Comparison of ENCODE assay signal across 24 cellular contexts in genomic region chr1:240609527-240610060, GRCh38. TPM values are rescaled to one million over a fixed set of nuclear protein-coding genes. Genes with fewer than 3 reads are reported as not detected.
DNase-seq lines count a peak whose midpoint lies in the region; ATAC-seq, FAIRE-seq and TF ChIP-seq lines count a peak whose summit lies in the region.
"Had no signal": no experiment of that assay in that cellular context is flagged by ENCODE, and none has a peak within 500 bp of the region (broad histone marks: within the 10 kb centered on the region; RNA-seq: fewer than 3 reads in every experiment).

No MANE protein-coding gene starts in this region.

- no peak overlapping the region for H3K4ac ChIP-seq in IMR-90 (ENCODE audit: low read depth, low read length)

- H4K91ac ChIP-seq in IMR-90 (ENCODE audit: insufficient read depth, low read depth, low read length): no peak overlapping the region

- no peak for DNase-seq in D721Med (ENCODE audit: insufficient read length, low spot score)
- DNase-seq in IMR-90: no peak
- DNase-seq in fibroblast of the aortic adventitia (ENCODE audit: low read depth): no peak
- DNase-seq in stimulated activated CD4-positive, alpha-beta T cell treated with anti-CD3 and anti-CD28 coated beads, Interleukin-1b, Interleukin-23, amount 100 ng/mL, for 48 hours: no peak
- DNase-seq in left colon: no peak
- DNase-seq: activated CD4-positive, CD25-positive, alpha-beta regulatory T cell; amygdala; Caco-2; DMS79 treated with DMSO at 0.1 percent for 48 hours; dorsolateral prefrontal cortex; GDM1; immature natural killer cell; left cardiac atrium; NCI-H2107; NCI-H446; NCI-H748 treated with DMSO at 0.1 percent for 48 hours; upper lobe of left lung had no signal

- TF ChIP-seq POLR2A in IMR-90 (IDR thresholded peaks at IDR 0.05; ENCODE audit: low read depth, low read length): no peak

- H3K9me3 ChIP-seq in IMR-90 (ENCODE audit: control insufficient read depth, insufficient read depth, low read length) (no peaks in the 10 kb centered on the region), neuron (ENCODE audit: low read length) (no peaks in the 10 kb centered on the region)
- H3K9me3 ChIP-seq: BLaER1 treated with 17β-estradiol and CSF1 and Interleukin-3, amounts not matched to agents 10 nM and 100 nM; Caco-2; prostate gland; upper lobe of left lung had no signal

- H2BK20ac ChIP-seq in IMR-90 (ENCODE audit: low read depth, low read length): no peak overlapping the region

- no peak overlapping the region; the same call in 1 of the 2 replicates for H3K9ac ChIP-seq in IMR-90 (ENCODE audit: low read depth, low read length)
- H3K9ac ChIP-seq: BLaER1 treated with 17β-estradiol and CSF1 and Interleukin-3, amounts not matched to agents 10 nM and 100 nM had no signal

- BruUV-seq in IMR-90 (replicated peaks; lab: Mats Ljungman, UMichigan): no TSS peak

- no peak overlapping the region for H2BK15ac ChIP-seq in IMR-90 (ENCODE audit: low read depth, low read length)

- H2AK9ac ChIP-seq in IMR-90 (replicated peaks; ENCODE audit: low read depth, low read length, poor library complexity): no peak overlapping the region

- WGBS in IMR-90 (ENCODE audit: extremely low coverage in 2 of 2, insufficient read length in 1 of 2), 2 experiments: 79% methylated on average over 4 of the region's 6 CpGs; no CpG with 5 or more reads in 1 of the 2 experiments

- no peak overlapping the region for H2BK120ac ChIP-seq in IMR-90 (ENCODE audit: low read depth, low read length)

- peak overlapping the region; percentile 1; the same call in 1 of the 2 replicates for H3K23ac ChIP-seq in IMR-90 (ENCODE audit: low read depth, low read length)

- H3K27ac ChIP-seq in IMR-90 (ENCODE audit: insufficient read depth, low read length): no peak overlapping the region
- H3K27ac ChIP-seq: BLaER1 treated with 17β-estradiol and CSF1 and Interleukin-3, amounts not matched to agents 10 nM and 100 nM; dorsolateral prefrontal cortex; prostate gland; upper lobe of left lung had no signal

- TF ChIP-seq RAD21 in IMR-90 (IDR thresholded peaks at IDR 0.05; ENCODE audit: low read length): no peak

- in situ Hi-C loops in IMR-90 (cut with MboI; ENCODE audit: low sequenced_read_pairs): loop anchor here (5.0 kb wide), 2 partner anchors 78 to 577 kb away; no protein-coding TSS in a partner anchor

- CTCF ChIA-PET in IMR-90 (lab: Yijun Ruan, JAX): interaction anchor here (0.6 kb wide), 3 partner anchors 12 to 86 kb away, joined by 3 to 5 read pairs (median 3); no protein-coding TSS in a partner anchor

- H4K20me1 ChIP-seq in IMR-90 (ENCODE audit: insufficient read depth, low read length): no peaks in the 10 kb centered on the region
- H4K20me1 ChIP-seq: BLaER1 treated with 17β-estradiol and CSF1 and Interleukin-3, amounts not matched to agents 10 nM and 100 nM had no signal

- H3K56ac ChIP-seq in IMR-90 (ENCODE audit: extremely low read depth, insufficient read depth, low read length): no peak overlapping the region; the same call in 1 of the 2 replicates

- TF ChIP-seq CTCF in D721Med (IDR thresholded peaks at IDR 0.05; ENCODE audit: insufficient read depth, missing control alignments) (no peak), IMR-90 (conservative IDR thresholded peaks at IDR 0.05; ENCODE audit: low read depth, low read length) (no peak), fibroblast of the aortic adventitia (IDR thresholded peaks at IDR 0.05; ENCODE audit: insufficient read depth, low read length) (no peak)

- H3K79me1 ChIP-seq in IMR-90 (ENCODE audit: low read depth in 1 of 2, low read length in 2 of 2): peaks cover 6 to 20% of the 10 kb centered on the region in 2 experiments; a peak in 3 of 4 replicates

- intact Hi-C loops in IMR-90 (cut with micrococcal nuclease) (loop anchor here (5.0 kb wide), 2 partner anchors 63 to 582 kb away; no protein-coding TSS in a partner anchor), left colon (cut with DNase I, micrococcal nuclease) (loop anchor here in 1 of 2 donors (5.0 kb wide), 1 partner anchor 417 kb away; no protein-coding TSS in a partner anchor)

- peaks cover 3% of the 10 kb centered on the region; the same call in 1 of the 2 replicates for H3K9me1 ChIP-seq in IMR-90 (ENCODE audit: insufficient read depth, low read length)

- peak; percentile 64 for FAIRE-seq in D721Med (lab: Jason Lieb, UNC)

- no peak overlapping the region for H2BK5ac ChIP-seq in IMR-90 (ENCODE audit: low read depth, low read length, poor library complexity, severe bottlenecking)

- H3K36me3 ChIP-seq in IMR-90 (ENCODE audit: control insufficient read depth, insufficient read depth, low read length) (no peaks in the 10 kb centered on the region), neuron (ENCODE audit: insufficient read depth, low read length) (no peaks in the 10 kb centered on the region)
- H3K36me3 ChIP-seq: BLaER1 treated with 17β-estradiol and CSF1 and Interleukin-3, amounts not matched to agents 10 nM and 100 nM; prostate gland; upper lobe of left lung had no signal

- H2AFZ ChIP-seq in IMR-90 (replicated peaks; ENCODE audit: low read length, poor library complexity) (no peak overlapping the region), neuron (ENCODE audit: low read depth, low read length) (no peak overlapping the region)

- peak overlapping the region; percentile 63; the same call in 1 of the 2 replicates for H2AK5ac ChIP-seq in IMR-90 (ENCODE audit: low read depth, low read length)

- POLR2A ChIA-PET in IMR-90 (lab: Charles Lee; ENCODE audit: unreplicated experiment): no interaction called here

- H3K4me3 ChIP-seq in IMR-90 (ENCODE audit: insufficient read depth, low read depth, low read length) (peak overlapping the region; percentile 6; the same call in 1 of the 2 replicates), fibroblast of the aortic adventitia (ENCODE audit: low read depth, low read length) (peak overlapping the region; percentile 23), neuron (ENCODE audit: low read length) (peak overlapping the region; percentile 49)
- H3K4me3 ChIP-seq: BLaER1 treated with 17β-estradiol and CSF1 and Interleukin-3, amounts not matched to agents 10 nM and 100 nM; prostate gland; upper lobe of left lung had no signal

- no peaks in the 10 kb centered on the region for H3K27me3 ChIP-seq in IMR-90 (ENCODE audit: control insufficient read depth, insufficient read depth, low read length)
- peaks cover 13% of the 10 kb centered on the region for H3K27me3 ChIP-seq in neuron (ENCODE audit: insufficient read depth, low read length)
- H3K27me3 ChIP-seq: upper lobe of left lung had no signal

- H4K5ac ChIP-seq in IMR-90 (ENCODE audit: low read depth, low read length): no peak overlapping the region

- dilution Hi-C loops in IMR-90 (cut with HindIII; ENCODE audit: low sequenced_read_pairs, unreplicated experiment): no loop called here

- H3K4me2 ChIP-seq in IMR-90 (ENCODE audit: low read depth, low read length): peak overlapping the region; percentile 73

- H4K8ac ChIP-seq in IMR-90 (ENCODE audit: low read depth in 2 of 2, low read length in 2 of 2): no peak overlapping the region

- no peak overlapping the region for H3K18ac ChIP-seq in IMR-90 (ENCODE audit: low read depth, low read length)

- H3K4me1 ChIP-seq in IMR-90 (ENCODE audit: control insufficient read depth, insufficient read depth, low read length) (peaks cover 9% of the 10 kb centered on the region), neuron (ENCODE audit: insufficient read depth, low read length) (peaks cover 16% of the 10 kb centered on the region)
- H3K4me1 ChIP-seq: prostate gland had no signal

- ATAC-seq in IMR-90 (ENCODE audit: low read depth): no peak
- no peak for ATAC-seq in left colon
- ATAC-seq in HG02571 (IDR thresholded peaks at IDR 0.05; ENCODE audit: unreplicated experiment): no peak
- ATAC-seq: activated naive CD4-positive, alpha-beta T cell treated with anti-CD3 and anti-CD28 coated beads, Interleukin-2, amount 50 U/mL, for 72 hours; left cardiac atrium; stimulated activated memory B cell treated with anti-CD40 and anti-IgM and Interleukin-4, amounts not matched to agents 10 μg/mL and 1 μg/mL and 100 μg/mL, for 72 hours had no signal

- H3K14ac ChIP-seq in IMR-90 (replicated peaks; ENCODE audit: low read depth, low read length): no peak overlapping the region

TF ChIP-seq in IMR-90, 13 proteins besides CTCF, POLR2A, EP300 and RAD21 (continues in another document):
- no peak for TF ChIP-seq MXI1 (IDR thresholded peaks at IDR 0.05; ENCODE audit: borderline replicate concordance, low read depth, low read length)
- TF ChIP-seq BHLHE40 (IDR thresholded peaks at IDR 0.05; ENCODE audit: low read depth, low read length): no peak
- TF ChIP-seq MAFK (IDR thresholded peaks at IDR 0.05; ENCODE audit: low read depth, low read length): no peak
- no peak for TF ChIP-seq CEBPB (IDR thresholded peaks at IDR 0.05; ENCODE audit: low read depth, low read length)
- TF ChIP-seq FOS (IDR thresholded peaks at IDR 0.05; ENCODE audit: low read depth, low read length): no peak
- TF ChIP-seq RCOR1 (IDR thresholded peaks at IDR 0.05; ENCODE audit: insufficient replicate concordance, low read length): no peak
- TF ChIP-seq, protein P1, sequence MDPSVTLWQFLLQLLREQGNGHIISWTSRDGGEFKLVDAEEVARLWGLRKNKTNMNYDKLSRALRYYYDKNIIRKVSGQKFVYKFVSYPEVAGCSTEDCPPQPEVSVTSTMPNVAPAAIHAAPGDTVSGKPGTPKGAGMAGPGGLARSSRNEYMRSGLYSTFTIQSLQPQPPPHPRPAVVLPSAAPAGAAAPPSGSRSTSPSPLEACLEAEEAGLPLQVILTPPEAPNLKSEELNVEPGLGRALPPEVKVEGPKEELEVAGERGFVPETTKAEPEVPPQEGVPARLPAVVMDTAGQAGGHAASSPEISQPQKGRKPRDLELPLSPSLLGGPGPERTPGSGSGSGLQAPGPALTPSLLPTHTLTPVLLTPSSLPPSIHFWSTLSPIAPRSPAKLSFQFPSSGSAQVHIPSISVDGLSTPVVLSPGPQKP (IDR thresholded peaks at IDR 0.05; ENCODE audit: borderline replicate concordance, low read depth, low read length): no peak
- TF ChIP-seq MAZ (IDR thresholded peaks at IDR 0.05; ENCODE audit: borderline replicate concordance, low read depth, low read length): no peak
- TF ChIP-seq CHD1 (IDR thresholded peaks at IDR 0.05; ENCODE audit: low read depth, low read length): no peak
- TF ChIP-seq, protein P2, sequence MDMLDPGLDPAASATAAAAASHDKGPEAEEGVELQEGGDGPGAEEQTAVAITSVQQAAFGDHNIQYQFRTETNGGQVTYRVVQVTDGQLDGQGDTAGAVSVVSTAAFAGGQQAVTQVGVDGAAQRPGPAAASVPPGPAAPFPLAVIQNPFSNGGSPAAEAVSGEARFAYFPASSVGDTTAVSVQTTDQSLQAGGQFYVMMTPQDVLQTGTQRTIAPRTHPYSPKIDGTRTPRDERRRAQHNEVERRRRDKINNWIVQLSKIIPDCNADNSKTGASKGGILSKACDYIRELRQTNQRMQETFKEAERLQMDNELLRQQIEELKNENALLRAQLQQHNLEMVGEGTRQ (IDR thresholded peaks at IDR 0.05; ENCODE audit: low read depth, low read length): no peak

RNA-seq across cellular contexts. Expression of gene GREM2, which starts 2.4 kb away (rescaled TPM):
- total RNA-seq in IMR-90 (2012; rRNA removed) (3.0 and 5.0 TPM in 2 replicates), fibroblast of the aortic adventitia (ENCODE audit: low replicate concordance) (2.0 and 26.8 TPM in 2 replicates), left colon (1 to 10 TPM; 2.5 to 10.0 TPM)
- 14.2 and 15.9 TPM in 2 replicates for polyA plus RNA-seq in IMR-90 (2012; rRNA removed)
- 6.1 and 10.8 TPM in 2 replicates for polyA plus RNA-seq in IMR-90 (2012; cell fraction: cytosol; rRNA removed)
- 3.0 and 8.9 TPM in 2 replicates for polyA plus RNA-seq in IMR-90 (2012; cell fraction: nucleus; rRNA removed; ENCODE audit: low replicate concordance)
- total RNA-seq: left cardiac atrium, RPMI7951 had no signal
